Comparison of ENCODE assay signal across 1 cellular context in the genomic region with DNA sequence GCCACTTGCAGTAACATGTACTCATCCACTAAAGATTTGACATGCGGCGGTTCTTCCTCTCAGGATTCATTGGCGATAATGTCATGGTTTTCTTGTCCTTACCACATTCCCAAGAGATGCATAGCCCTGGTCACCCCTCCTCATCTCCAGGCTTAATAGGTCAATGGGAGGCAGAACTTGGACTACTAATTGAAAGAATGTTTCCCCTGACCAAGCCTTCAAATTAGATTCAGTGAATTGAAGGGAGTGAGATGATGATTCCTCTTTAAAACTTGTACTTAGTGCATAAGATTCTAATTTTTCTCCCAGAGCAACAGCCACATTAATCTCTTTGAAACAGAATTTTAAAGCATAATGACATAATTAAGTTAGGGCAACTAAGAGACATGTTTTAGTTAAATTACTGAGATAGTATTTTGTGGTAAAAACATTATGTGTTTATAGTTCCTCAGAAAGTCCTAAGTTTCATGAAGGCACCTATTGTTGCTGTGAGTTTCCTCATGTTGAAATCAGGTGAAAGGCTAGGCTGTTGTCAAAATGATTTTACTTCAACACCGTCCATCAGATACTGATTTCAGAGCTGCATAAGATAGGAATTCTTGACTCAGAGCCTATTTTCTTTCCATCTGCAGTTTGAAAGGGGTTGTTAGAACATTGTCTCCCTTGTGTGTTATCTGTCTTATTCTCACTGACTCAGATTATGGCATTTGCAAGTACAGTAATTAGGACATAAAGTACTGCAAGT.
TF ChIP-seq lines count a peak whose summit lies in the region.

No MANE protein-coding gene starts in this region.

TF ChIP-seq in SK-N-SH, 30 proteins besides CTCF, POLR2A, EP300 and RAD21 (continued from another document):
- TF ChIP-seq, protein P1, sequence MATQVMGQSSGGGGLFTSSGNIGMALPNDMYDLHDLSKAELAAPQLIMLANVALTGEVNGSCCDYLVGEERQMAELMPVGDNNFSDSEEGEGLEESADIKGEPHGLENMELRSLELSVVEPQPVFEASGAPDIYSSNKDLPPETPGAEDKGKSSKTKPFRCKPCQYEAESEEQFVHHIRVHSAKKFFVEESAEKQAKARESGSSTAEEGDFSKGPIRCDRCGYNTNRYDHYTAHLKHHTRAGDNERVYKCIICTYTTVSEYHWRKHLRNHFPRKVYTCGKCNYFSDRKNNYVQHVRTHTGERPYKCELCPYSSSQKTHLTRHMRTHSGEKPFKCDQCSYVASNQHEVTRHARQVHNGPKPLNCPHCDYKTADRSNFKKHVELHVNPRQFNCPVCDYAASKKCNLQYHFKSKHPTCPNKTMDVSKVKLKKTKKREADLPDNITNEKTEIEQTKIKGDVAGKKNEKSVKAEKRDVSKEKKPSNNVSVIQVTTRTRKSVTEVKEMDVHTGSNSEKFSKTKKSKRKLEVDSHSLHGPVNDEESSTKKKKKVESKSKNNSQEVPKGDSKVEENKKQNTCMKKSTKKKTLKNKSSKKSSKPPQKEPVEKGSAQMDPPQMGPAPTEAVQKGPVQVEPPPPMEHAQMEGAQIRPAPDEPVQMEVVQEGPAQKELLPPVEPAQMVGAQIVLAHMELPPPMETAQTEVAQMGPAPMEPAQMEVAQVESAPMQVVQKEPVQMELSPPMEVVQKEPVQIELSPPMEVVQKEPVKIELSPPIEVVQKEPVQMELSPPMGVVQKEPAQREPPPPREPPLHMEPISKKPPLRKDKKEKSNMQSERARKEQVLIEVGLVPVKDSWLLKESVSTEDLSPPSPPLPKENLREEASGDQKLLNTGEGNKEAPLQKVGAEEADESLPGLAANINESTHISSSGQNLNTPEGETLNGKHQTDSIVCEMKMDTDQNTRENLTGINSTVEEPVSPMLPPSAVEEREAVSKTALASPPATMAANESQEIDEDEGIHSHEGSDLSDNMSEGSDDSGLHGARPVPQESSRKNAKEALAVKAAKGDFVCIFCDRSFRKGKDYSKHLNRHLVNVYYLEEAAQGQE (IDR thresholded peaks at IDR 0.05; ENCODE audit: low read depth, low read length) = peak; percentile 57
- TF ChIP-seq, protein P2, sequence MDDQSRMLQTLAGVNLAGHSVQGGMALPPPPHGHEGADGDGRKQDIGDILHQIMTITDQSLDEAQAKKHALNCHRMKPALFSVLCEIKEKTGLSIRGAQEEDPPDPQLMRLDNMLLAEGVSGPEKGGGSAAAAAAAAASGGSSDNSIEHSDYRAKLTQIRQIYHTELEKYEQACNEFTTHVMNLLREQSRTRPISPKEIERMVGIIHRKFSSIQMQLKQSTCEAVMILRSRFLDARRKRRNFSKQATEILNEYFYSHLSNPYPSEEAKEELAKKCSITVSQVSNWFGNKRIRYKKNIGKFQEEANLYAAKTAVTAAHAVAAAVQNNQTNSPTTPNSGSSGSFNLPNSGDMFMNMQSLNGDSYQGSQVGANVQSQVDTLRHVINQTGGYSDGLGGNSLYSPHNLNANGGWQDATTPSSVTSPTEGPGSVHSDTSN (IDR thresholded peaks at IDR 0.05) = peak; percentile 84
- TF ChIP-seq, protein P3, sequence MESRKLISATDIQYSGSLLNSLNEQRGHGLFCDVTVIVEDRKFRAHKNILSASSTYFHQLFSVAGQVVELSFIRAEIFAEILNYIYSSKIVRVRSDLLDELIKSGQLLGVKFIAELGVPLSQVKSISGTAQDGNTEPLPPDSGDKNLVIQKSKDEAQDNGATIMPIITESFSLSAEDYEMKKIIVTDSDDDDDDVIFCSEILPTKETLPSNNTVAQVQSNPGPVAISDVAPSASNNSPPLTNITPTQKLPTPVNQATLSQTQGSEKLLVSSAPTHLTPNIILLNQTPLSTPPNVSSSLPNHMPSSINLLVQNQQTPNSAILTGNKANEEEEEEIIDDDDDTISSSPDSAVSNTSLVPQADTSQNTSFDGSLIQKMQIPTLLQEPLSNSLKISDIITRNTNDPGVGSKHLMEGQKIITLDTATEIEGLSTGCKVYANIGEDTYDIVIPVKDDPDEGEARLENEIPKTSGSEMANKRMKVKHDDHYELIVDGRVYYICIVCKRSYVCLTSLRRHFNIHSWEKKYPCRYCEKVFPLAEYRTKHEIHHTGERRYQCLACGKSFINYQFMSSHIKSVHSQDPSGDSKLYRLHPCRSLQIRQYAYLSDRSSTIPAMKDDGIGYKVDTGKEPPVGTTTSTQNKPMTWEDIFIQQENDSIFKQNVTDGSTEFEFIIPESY (IDR thresholded peaks at IDR 0.05; ENCODE audit: borderline replicate concordance, low read depth) = 0 out of 2 replicates have a peak, but pooled peaks have one; percentile 18
- TF ChIP-seq MEF2A (IDR thresholded peaks at IDR 0.05; ENCODE audit: borderline replicate concordance, low read depth) = peak; percentile 41; the same call in 1 of the 2 replicates
- peak; percentile 60; the same call in 1 of the 2 replicates for TF ChIP-seq NFIC (IDR thresholded peaks at IDR 0.05; ENCODE audit: borderline replicate concordance)
- no peak for TF ChIP-seq RCOR1 (IDR thresholded peaks at IDR 0.05; ENCODE audit: low read length)
- no peak for TF ChIP-seq GABPA (IDR thresholded peaks at IDR 0.05; ENCODE audit: low read depth)
- TF ChIP-seq FOXJ3 (CRISPR knock-in tag; IDR thresholded peaks at IDR 0.05) = no peak
- peak; percentile 64; the same call in 1 of the 2 replicates for TF ChIP-seq RXRA (IDR thresholded peaks at IDR 0.05; ENCODE audit: borderline replicate concordance, low read depth)
- TF ChIP-seq JUND (IDR thresholded peaks at IDR 0.05) = peak; percentile 58
- TF ChIP-seq POLR2AphosphoS5 (IDR thresholded peaks at IDR 0.05; ENCODE audit: low read depth, low read length) = peak; percentile 55; the same call in 1 of the 2 replicates
- TF ChIP-seq TAF1 (IDR thresholded peaks at IDR 0.05; ENCODE audit: borderline replicate concordance, low read depth, low read length) = 0 out of 2 replicates have a peak, but pooled peaks have one; percentile 15
- TF ChIP-seq FOSL2 (IDR thresholded peaks at IDR 0.05; ENCODE audit: borderline replicate concordance, low read depth) = peak; percentile 64
- TF ChIP-seq EZH2phosphoT487 (IDR thresholded peaks at IDR 0.05; ENCODE audit: borderline replicate concordance, low read depth) = no peak
TF ChIP-seq in SK-N-SH: peak in this region for 13.
